Comparison of ENCODE assay signal across 1 cellular context in the genomic region with DNA sequence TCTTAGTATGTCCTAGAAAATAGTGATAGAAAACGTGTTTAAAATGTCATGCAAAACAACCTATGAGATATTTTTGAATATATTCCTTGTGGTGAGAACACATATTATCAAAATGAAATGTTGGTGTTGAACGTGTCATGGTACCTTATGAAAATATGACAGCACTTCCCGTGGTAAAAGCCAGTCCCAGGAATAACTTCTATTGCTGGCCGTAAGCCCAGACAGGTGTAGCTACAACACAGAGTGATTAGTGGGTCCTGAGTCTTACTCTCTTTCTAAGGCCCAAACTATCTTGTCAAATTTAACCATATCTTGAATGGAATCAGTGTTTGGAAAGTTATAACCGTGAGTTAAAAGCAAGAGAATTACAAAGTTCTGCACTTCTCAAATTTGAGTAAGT.
TF ChIP-seq lines count a peak whose summit lies in the region.

No MANE protein-coding gene starts in this region.

TF ChIP-seq in HepG2, 621 proteins besides CTCF, POLR2A, EP300 and RAD21:
- TF ChIP-seq POLR2G (IDR thresholded peaks at IDR 0.05; ENCODE audit: low read depth, low read length): no peak
- no peak for TF ChIP-seq PAWR (CRISPR knock-in tag; IDR thresholded peaks at IDR 0.05; ENCODE audit: borderline replicate concordance)
- no peak for TF ChIP-seq NCOA1 (CRISPR knock-in tag; IDR thresholded peaks at IDR 0.05)
- TF ChIP-seq ZNF724P (CRISPR knock-in tag; IDR thresholded peaks at IDR 0.05; ENCODE audit: borderline replicate concordance): no peak
- no peak for TF ChIP-seq EZH2 (conservative IDR thresholded peaks at IDR 0.05; ENCODE audit: low read depth, low read length)
- TF ChIP-seq, protein P1, sequence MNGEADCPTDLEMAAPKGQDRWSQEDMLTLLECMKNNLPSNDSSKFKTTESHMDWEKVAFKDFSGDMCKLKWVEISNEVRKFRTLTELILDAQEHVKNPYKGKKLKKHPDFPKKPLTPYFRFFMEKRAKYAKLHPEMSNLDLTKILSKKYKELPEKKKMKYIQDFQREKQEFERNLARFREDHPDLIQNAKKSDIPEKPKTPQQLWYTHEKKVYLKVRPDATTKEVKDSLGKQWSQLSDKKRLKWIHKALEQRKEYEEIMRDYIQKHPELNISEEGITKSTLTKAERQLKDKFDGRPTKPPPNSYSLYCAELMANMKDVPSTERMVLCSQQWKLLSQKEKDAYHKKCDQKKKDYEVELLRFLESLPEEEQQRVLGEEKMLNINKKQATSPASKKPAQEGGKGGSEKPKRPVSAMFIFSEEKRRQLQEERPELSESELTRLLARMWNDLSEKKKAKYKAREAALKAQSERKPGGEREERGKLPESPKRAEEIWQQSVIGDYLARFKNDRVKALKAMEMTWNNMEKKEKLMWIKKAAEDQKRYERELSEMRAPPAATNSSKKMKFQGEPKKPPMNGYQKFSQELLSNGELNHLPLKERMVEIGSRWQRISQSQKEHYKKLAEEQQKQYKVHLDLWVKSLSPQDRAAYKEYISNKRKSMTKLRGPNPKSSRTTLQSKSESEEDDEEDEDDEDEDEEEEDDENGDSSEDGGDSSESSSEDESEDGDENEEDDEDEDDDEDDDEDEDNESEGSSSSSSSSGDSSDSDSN (CRISPR knock-in tag; IDR thresholded peaks at IDR 0.05): no peak
- TF ChIP-seq, protein P2, sequence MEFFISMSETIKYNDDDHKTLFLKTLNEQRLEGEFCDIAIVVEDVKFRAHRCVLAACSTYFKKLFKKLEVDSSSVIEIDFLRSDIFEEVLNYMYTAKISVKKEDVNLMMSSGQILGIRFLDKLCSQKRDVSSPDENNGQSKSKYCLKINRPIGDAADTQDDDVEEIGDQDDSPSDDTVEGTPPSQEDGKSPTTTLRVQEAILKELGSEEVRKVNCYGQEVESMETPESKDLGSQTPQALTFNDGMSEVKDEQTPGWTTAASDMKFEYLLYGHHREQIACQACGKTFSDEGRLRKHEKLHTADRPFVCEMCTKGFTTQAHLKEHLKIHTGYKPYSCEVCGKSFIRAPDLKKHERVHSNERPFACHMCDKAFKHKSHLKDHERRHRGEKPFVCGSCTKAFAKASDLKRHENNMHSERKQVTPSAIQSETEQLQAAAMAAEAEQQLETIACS (CRISPR knock-in tag; IDR thresholded peaks at IDR 0.05): no peak
- TF ChIP-seq ZBTB39 (CRISPR knock-in tag; IDR thresholded peaks at IDR 0.05): no peak
